In the genomic region with DNA sequence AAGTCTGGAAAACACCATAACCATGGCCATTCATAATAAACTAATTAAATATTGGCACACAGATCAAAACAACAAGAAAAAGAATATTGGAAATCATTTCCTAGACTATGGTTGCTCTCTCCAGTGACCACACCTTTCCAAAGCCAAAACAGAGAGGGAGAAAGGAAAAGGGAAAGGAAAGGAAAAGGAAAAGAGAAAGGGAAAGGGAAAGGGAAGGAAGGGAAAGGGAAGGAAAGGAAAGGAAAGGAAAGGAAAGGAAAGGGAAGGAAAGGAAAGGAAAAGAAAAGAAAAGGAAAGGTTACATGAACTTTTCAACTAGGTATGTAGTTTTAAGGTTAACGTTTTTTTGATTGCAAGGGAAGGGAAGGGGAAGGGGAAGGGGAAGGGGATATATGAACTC, we compare ENCODE assay signal across 35 cellular contexts.
"Had no signal": no experiment of that assay in that cellular context is flagged by ENCODE, and none has a peak within 500 bp of the region (broad histone marks: within the 10 kb centered on the region; RNA-seq: fewer than 3 reads in every experiment).

No MANE protein-coding gene starts in this region.

- H3K4me3 ChIP-seq: MG63 had no signal

- DNase-seq: Karpas-422, Kasumi-1, MG63, MM.1S, MV-4-11, NCI-H1048, NCI-H1092, NCI-H1092 treated with DMSO at 0.1 percent for 48 hours, NCI-H1105, NCI-H1105 treated with DMSO at 0.1 percent for 48 hours, NCI-H1417, NCI-H1417 treated with DMSO at 0.1 percent for 48 hours, NCI-H1436, NCI-H1436 treated with DMSO at 0.1 percent for 48 hours, NCI-H146, NCI-H1694, NCI-H1694 treated with DMSO at 0.1 percent for 48 hours, NCI-H187, NCI-H187 treated with DMSO at 0.1 percent for 48 hours, NCI-H1930, NCI-H2029, NCI-H2029 treated with DMSO at 0.1 percent for 48 hours, NCI-H2081, NCI-H2081 treated with DMSO at 0.1 percent for 48 hours, NCI-H2107, NCI-H2171, NCI-H2171 treated with DMSO at 0.1 percent for 48 hours, NCI-H2227 treated with DMSO at 0.1 percent for 48 hours, NCI-H226, NCI-H345, NCI-H446, NCI-H446 treated with DMSO at 0.1 percent for 48 hours, NCI-H510A, NCI-H510A treated with DMSO at 0.1 percent for 48 hours, NCI-H524 had no signal

- H3K36me3 ChIP-seq: MG63 had no signal

- H3K27me3 ChIP-seq: MG63 had no signal

- H3K9me3 ChIP-seq: MG63 had no signal
